ENCODE assay signal across 7 cellular contexts in genomic region chr21:31343030-31343510, GRCh38. TPM values are rescaled to one million over a fixed set of nuclear protein-coding genes. Genes with fewer than 3 reads are reported as not detected.
DNase-seq lines count a peak whose midpoint lies in the region; ATAC-seq and TF ChIP-seq lines count a peak whose summit lies in the region.

No MANE protein-coding gene starts in this region.

- H3K9me3 Mint-ChIP-seq in activated T-helper 2 cell treated with anti-CD3 and anti-CD28 coated beads, Interferon-gamma antibody, Interleukin-2, Interleukin-4, amounts not matched to agents 10 μg/mL and 5 μg/mL and 100 μg/mL, durations not matched to agents 14 hours and 24 hours and 36 hours = no peaks in the 10 kb centered on the region

- TF ChIP-seq EP300 in gastroesophageal sphincter (IDR thresholded peaks at IDR 0.05) = no peak

- H3K36me3 ChIP-seq in HEK293 (ENCODE audit: control insufficient read depth in 2 of 2, insufficient read depth in 1 of 2, low read length in 2 of 2) = peaks cover 0 to 7% of the 10 kb centered on the region in 2 experiments; a peak in 1 of 3 replicates
- no peaks in the 10 kb centered on the region for H3K36me3 ChIP-seq in gastroesophageal sphincter
- H3K36me3 ChIP-seq in skeletal muscle satellite cell (ENCODE audit: insufficient read depth, low read length) = no peaks in the 10 kb centered on the region

- peaks cover 66% of the 10 kb centered on the region for H3K27me3 ChIP-seq in gastroesophageal sphincter
- H3K27me3 ChIP-seq in skeletal muscle satellite cell (ENCODE audit: control insufficient read depth, insufficient read depth, low read length) = no peaks in the 10 kb centered on the region

- peaks cover 45% of the 10 kb centered on the region for H3K4me1 Mint-ChIP-seq in activated T-helper 2 cell treated with anti-CD3 and anti-CD28 coated beads, Interferon-gamma antibody, Interleukin-2, Interleukin-4, amounts not matched to agents 10 μg/mL and 5 μg/mL and 100 μg/mL, durations not matched to agents 14 hours and 24 hours and 36 hours (ENCODE audit: low read depth)

- peak overlapping the region; percentile 85 for H3K4me3 Mint-ChIP-seq in activated T-helper 2 cell treated with anti-CD3 and anti-CD28 coated beads, Interferon-gamma antibody, Interleukin-2, Interleukin-4, amounts not matched to agents 10 μg/mL and 5 μg/mL and 100 μg/mL, durations not matched to agents 14 hours and 24 hours and 36 hours (ENCODE audit: low read depth)

- H3K4me1 ChIP-seq in HEK293 (ENCODE audit: control insufficient read depth, insufficient read depth, low read length) = peaks cover 13% of the 10 kb centered on the region; the same call in 1 of the 2 replicates
- peaks cover 0 to 12% (median 0%) of the 10 kb centered on the region in 3 donors for H3K4me1 ChIP-seq in gastroesophageal sphincter
- H3K4me1 ChIP-seq in skeletal muscle satellite cell (ENCODE audit: control insufficient read depth, insufficient read depth, low read length) = peaks cover 11% of the 10 kb centered on the region

- POLR2A ChIA-PET in HEK293 (lab: Yijun Ruan, JAX) = interaction anchor here (0.5 to 2.2 kb wide), 4 partner anchors 59 to 228 kb away, joined by 3 to 14 read pairs (median 3); no protein-coding TSS in a partner anchor

- CTCF ChIA-PET in HEK293 (lab: Yijun Ruan, JAX) = interaction anchor here (0.7 to 1.9 kb wide), 6 partner anchors 10 to 238 kb away, joined by 3 to 9 read pairs (median 4); no protein-coding TSS in a partner anchor

- H3K27me3 Mint-ChIP-seq in activated T-helper 2 cell treated with anti-CD3 and anti-CD28 coated beads, Interferon-gamma antibody, Interleukin-2, Interleukin-4, amounts not matched to agents 10 μg/mL and 5 μg/mL and 100 μg/mL, durations not matched to agents 14 hours and 24 hours and 36 hours (ENCODE audit: low read depth) = peaks cover 40% of the 10 kb centered on the region

- TF ChIP-seq CTCF in HEK293 (tag by site-specific recombination; IDR thresholded peaks at IDR 0.05) (no peak), gastroesophageal sphincter (IDR thresholded peaks at IDR 0.05) (no peak)

- H3K9me3 ChIP-seq in HEK293 (ENCODE audit: control insufficient read depth, insufficient read depth, low read depth, low read length) (no peaks in the 10 kb centered on the region), gastroesophageal sphincter (no peaks in the 10 kb centered on the region), skeletal muscle satellite cell (replicated peaks; ENCODE audit: low read length) (no peaks in the 10 kb centered on the region)

- WGBS in gastroesophageal sphincter (ENCODE audit: low coverage in 1 of 2), 2 donors = 21 to 43% methylated on average over 2 of the region's 2 CpGs

- H3K4me2 ChIP-seq in skeletal muscle satellite cell (ENCODE audit: low read length) = peak overlapping the region; percentile 94

- intact Hi-C loops in activated T-helper 2 cell treated with anti-CD3 and anti-CD28 coated beads, Interferon-gamma antibody, Interleukin-2, Interleukin-4, amounts not matched to agents 10 μg/mL and 5 μg/mL and 100 μg/mL, durations not matched to agents 14 hours and 24 hours and 36 hours (cut with micrococcal nuclease) = no loop called here

- H3K4me3 ChIP-seq in HEK293 (ENCODE audit: low read depth, low read length) (peak overlapping the region; percentile 63), gastroesophageal sphincter (peak overlapping the region; percentile 25 to 43), skeletal muscle satellite cell (ENCODE audit: low read length) (peak overlapping the region; percentile 94)

- H3K27ac ChIP-seq in HEK293 (ENCODE audit: extremely low read depth, low read depth, low read length) (peak overlapping the region; percentile 7; the same call in 1 of the 2 replicates), gastroesophageal sphincter (peak overlapping the region in 1 of 4 donors; percentile 66)

- TF ChIP-seq POLR2A in gastroesophageal sphincter (IDR thresholded peaks at IDR 0.05) = no peak

- no peaks in the 10 kb centered on the region for H3K36me3 Mint-ChIP-seq in activated T-helper 2 cell treated with anti-CD3 and anti-CD28 coated beads, Interferon-gamma antibody, Interleukin-2, Interleukin-4, amounts not matched to agents 10 μg/mL and 5 μg/mL and 100 μg/mL, durations not matched to agents 14 hours and 24 hours and 36 hours (ENCODE audit: low read depth)

- ATAC-seq in gastroesophageal sphincter (no peak), HG02763 (IDR thresholded peaks at IDR 0.05; ENCODE audit: unreplicated experiment) (no peak)
- ATAC-seq in activated CD4-positive, CD25-positive, alpha-beta regulatory T cell treated with anti-CD3 and anti-CD28 coated beads, Interleukin-2, amount 50 U/mL, for 24 hours = no peak

- no peak for DNase-seq in activated T-helper 2 cell treated with anti-CD3 and anti-CD28 coated beads, Interferon-gamma antibody, Interleukin-2, Interleukin-4, amounts not matched to agents 10 μg/mL and 5 μg/mL and 100 μg/mL, durations not matched to agents 14 hours and 24 hours and 36 hours (ENCODE audit: low spot score)
- DNase-seq in NCI-H1694 (lab: John Stamatoyannopoulos, UW) = no peak

- H3K27ac Mint-ChIP-seq in activated T-helper 2 cell treated with anti-CD3 and anti-CD28 coated beads, Interferon-gamma antibody, Interleukin-2, Interleukin-4, amounts not matched to agents 10 μg/mL and 5 μg/mL and 100 μg/mL, durations not matched to agents 14 hours and 24 hours and 36 hours = no peak overlapping the region

- H3K9ac ChIP-seq in skeletal muscle satellite cell (ENCODE audit: low read depth, low read length) = peak overlapping the region; percentile 81

TF ChIP-seq in HEK293, 187 proteins besides CTCF, POLR2A, EP300 and RAD21:
- TF ChIP-seq SCRT2 (tag by site-specific recombination; IDR thresholded peaks at IDR 0.05) (peak; percentile 88), KLF8 (tag by site-specific recombination; IDR thresholded peaks at IDR 0.05) (no peak)

RNA-seq across cellular contexts. Expression of gene TIAM1, which starts 1.0 kb away (rescaled TPM):
- 110 and 114 TPM in 2 replicates for total RNA-seq in activated T-helper 2 cell treated with anti-CD3 and anti-CD28 coated beads, Interferon-gamma antibody, Interleukin-2, Interleukin-4, amounts not matched to agents 10 μg/mL and 5 μg/mL and 100 μg/mL, durations not matched to agents 14 hours and 24 hours and 36 hours
- total RNA-seq in gastroesophageal sphincter = 10 to 100 TPM in 1 of 4 donors, 1 to 10 TPM in 3; 2.6 to 11.0 (median 6.9) TPM
- 23.2 and 24.8 TPM in 2 replicates for total RNA-seq in skeletal muscle satellite cell (2012; rRNA removed)

Comparison
In these comparisons a context has a peak if more than half of its experiments do, and no peak if none do; other contexts are left out.
1. H3K4me3 ChIP-seq: peak in every context shown above with its lines; median percentile 94 in skeletal muscle satellite cell; 63 in HEK293; 34 in gastroesophageal sphincter.